In genomic region chr4:158722917-158723793, GRCh38 we compare ENCODE assay signal across 8 cellular contexts. TPM values are rescaled to one million over a fixed set of nuclear protein-coding genes. Genes with fewer than 3 reads are reported as not detected.
A peak's percentile ranks its signal among the peaks of the same experiment; 100 is the strongest.
DNase-seq lines count a peak whose midpoint lies in the region; FAIRE-seq and TF ChIP-seq lines count a peak whose summit lies in the region.

Gene PPID (minus strand): TSS chr4:158723396. CDS start chr4:158723288, 108 bp downstream.

- H3K27ac ChIP-seq in MM.1S (ENCODE audit: low read length): peak within 1 kb of the TSS; percentile 78

- peak within 1 kb of the TSS; percentile 88 for H3K9ac ChIP-seq in MM.1S (ENCODE audit: low read length)

- H3K4me2 ChIP-seq in MM.1S (ENCODE audit: low read depth, low read length): peak within 1 kb of the TSS; percentile 98

- H3K36me3 ChIP-seq in MM.1S (replicated peaks; ENCODE audit: insufficient read depth, low read length): peaks cover 10% of the 10 kb centered on the region; the same call in 1 of the 2 replicates
- peaks cover 31% of the 10 kb centered on the region for H3K36me3 ChIP-seq in neuron (ENCODE audit: insufficient read depth, low read length)

- H4K20me1 ChIP-seq in MM.1S (ENCODE audit: insufficient read depth, low read length): no peaks in the 10 kb centered on the region

- H3F3A ChIP-seq in MM.1S (ENCODE audit: insufficient read depth, low read length): peaks cover 7% of the 10 kb centered on the region

- peaks cover 32% of the 10 kb centered on the region for H3K79me2 ChIP-seq in MM.1S (ENCODE audit: low read length)

- peak; percentile 56 for DNase-seq in HCEC 1CT
- peak; percentile 88 for DNase-seq in MM.1S
- DNase-seq in SK-MEL-5 (ENCODE audit: low read depth, low spot score): peak; percentile 71
- DNase-seq in activated naive CD4-positive, alpha-beta T cell treated with Interleukin-2 at 50 U/mL for 16 hours: peak; percentile 86
- peak; percentile 76 for DNase-seq in foreskin melanocyte
- DNase-seq in stromal cell of bone marrow (ENCODE audit: low read depth): peak; percentile 47

- no peak for TF ChIP-seq CTCF in MM.1S (IDR thresholded peaks at IDR 0.05; ENCODE audit: low read length)

- peak; percentile 90 for FAIRE-seq in G401.6 (lab: Jason Lieb, UNC)

- H2AFZ ChIP-seq in MM.1S (ENCODE audit: low read length) (peak within 1 kb of the TSS; percentile 92), neuron (ENCODE audit: low read depth, low read length) (peak within 1 kb of the TSS; percentile 93)

- peaks cover 7% of the 10 kb centered on the region for H3K4me1 ChIP-seq in MM.1S (ENCODE audit: low read length)
- H3K4me1 ChIP-seq in neuron (ENCODE audit: insufficient read depth, low read length): peaks cover 3% of the 10 kb centered on the region

- H3K9me2 ChIP-seq in MM.1S (replicated peaks; ENCODE audit: insufficient read depth, low read length): no peaks in the 10 kb centered on the region

- H3K27me3 ChIP-seq in MM.1S (replicated peaks; ENCODE audit: insufficient read depth, low read length) (no peaks in the 10 kb centered on the region), neuron (ENCODE audit: insufficient read depth, low read length) (no peaks in the 10 kb centered on the region)

- peak within 1 kb of the TSS; percentile 92 for H3K4me3 ChIP-seq in MM.1S (ENCODE audit: low read length)
- H3K4me3 ChIP-seq in neuron (ENCODE audit: low read length): peak within 1 kb of the TSS; percentile 96

- H3K9me3 ChIP-seq in MM.1S (replicated peaks; ENCODE audit: insufficient read depth, low read length) (no peaks in the 10 kb centered on the region), neuron (ENCODE audit: low read length) (no peaks in the 10 kb centered on the region)

- in situ Hi-C loops in SK-MEL-5 (cut with HindIII; ENCODE audit: low pct_unique_long_range_greater_than_20kb, low sequenced_read_pairs): no loop called here

RNA-seq across cellular contexts. Expression of gene PPID, which starts in this region (rescaled TPM):
- total RNA-seq in SK-MEL-5 (2014; rRNA removed; shearing (Covaris generic)): 43.2 and 50.8 TPM in 2 replicates
- 44.7 and 59.6 TPM in 2 replicates for polyA plus RNA-seq in SK-MEL-5 (2015; cell fraction: cytosol; rRNA removed)
- polyA plus RNA-seq in SK-MEL-5 (2015; cell fraction: nucleus; rRNA removed): 27.1 and 34.0 TPM in 2 replicates

Comparison
In these comparisons a context has a peak if more than half of its experiments do, and no peak if none do; other contexts are left out.
1. Peak in every context shown above with its lines: DNase-seq, H3K4me3 ChIP-seq and H3K27ac ChIP-seq.